Comparison of ENCODE assay signal across 32 cellular contexts in the genomic region with DNA sequence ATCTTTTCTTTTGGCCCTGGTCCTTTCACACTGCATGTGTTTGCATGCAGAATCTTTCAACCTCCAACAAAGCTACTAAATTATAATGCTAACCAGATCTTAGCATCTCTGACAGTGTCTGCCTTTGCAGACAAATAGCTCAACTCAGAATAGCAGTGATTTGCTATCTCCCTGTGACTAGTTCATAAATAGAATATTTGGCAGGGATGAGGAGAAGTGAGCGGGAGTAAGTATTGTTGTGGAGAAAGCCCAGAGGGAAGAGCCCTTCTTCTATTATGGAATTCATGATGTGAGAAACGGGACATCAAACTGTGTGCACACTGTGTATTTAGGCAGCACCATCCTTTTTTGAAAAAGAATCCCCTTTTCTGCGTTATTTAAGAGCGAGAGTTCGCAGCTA.
"Had no signal": no experiment of that assay in that cellular context is flagged by ENCODE, and none has a peak within 500 bp of the region (broad histone marks: within the 10 kb centered on the region; RNA-seq: fewer than 3 reads in every experiment).

No MANE protein-coding gene starts in this region.

- FAIRE-seq: endometrium, endothelial cell of umbilical vein had no signal

- H3K27me3 Mint-ChIP-seq: activated B cell treated with CpG ODN at 0.5 μM for 24 hours; activated CD8-positive, alpha-beta T cell treated with anti-CD3 and anti-CD28 coated beads for 36 hours; activated naive CD8-positive, alpha-beta T cell; activated T-helper 17 cell treated with anti-CD3 and anti-CD28 coated beads, Interleukin-2, amount 50 U/mL, for 72 hours had no signal

- ATAC-seq: activated CD4-positive, CD25-positive, alpha-beta regulatory T cell treated with anti-CD3 and anti-CD28 coated beads, Interleukin-2, amount 50 U/mL, for 24 hours; activated CD8-positive, alpha-beta T cell treated with anti-CD3 and anti-CD28 coated beads for 36 hours; activated T-cell treated with anti-CD3 and anti-CD28 coated beads, Interleukin-2, amount 50 U/mL, for 4 hours; activated T-helper 17 cell treated with anti-CD3 and anti-CD28 coated beads, Interleukin-2, amount 50 U/mL, for 72 hours; body of pancreas; gastroesophageal sphincter; T-helper 17 cell had no signal

- H3K36me3 Mint-ChIP-seq: activated naive CD8-positive, alpha-beta T cell had no signal

- H3K36me3 ChIP-seq: colonic mucosa, esophagus squamous epithelium, gastroesophageal sphincter, WERI-Rb-1 had no signal

- H3K27me3 ChIP-seq: body of pancreas, colonic mucosa, esophagus squamous epithelium, gastroesophageal sphincter had no signal

- H3K9me3 ChIP-seq: body of pancreas, colonic mucosa, esophagus squamous epithelium, gastroesophageal sphincter had no signal

- H3K4me3 ChIP-seq: body of pancreas, colonic mucosa, esophagus squamous epithelium, gastroesophageal sphincter had no signal

- H3K27ac Mint-ChIP-seq: activated B cell treated with CpG ODN at 0.5 μM for 24 hours; activated CD8-positive, alpha-beta T cell treated with anti-CD3 and anti-CD28 coated beads for 36 hours; activated naive CD8-positive, alpha-beta T cell; activated T-helper 17 cell treated with anti-CD3 and anti-CD28 coated beads, Interleukin-2, amount 50 U/mL, for 72 hours; T-helper 17 cell; T-helper 2 cell treated with Interferon-gamma antibody and Interleukin-4, amounts not matched to agents 5 μg/mL and 100 μg/mL, for 36 hours had no signal

- H3K9me3 Mint-ChIP-seq: activated CD8-positive, alpha-beta T cell treated with anti-CD3 and anti-CD28 coated beads for 36 hours; activated T-cell treated with anti-CD3 and anti-CD28 coated beads, Interleukin-2, amount 50 U/mL, for 4 hours; activated T-helper 17 cell treated with anti-CD3 and anti-CD28 coated beads, Interleukin-2, amount 50 U/mL, for 72 hours; T-helper 2 cell treated with Interferon-gamma antibody and Interleukin-4, amounts not matched to agents 5 μg/mL and 100 μg/mL, for 36 hours had no signal

- DNase-seq: activated B cell treated with CpG ODN at 0.5 μM for 24 hours; activated CD4-positive, alpha-beta T cell treated with anti-CD3 and anti-CD28 coated beads for 48 hours; activated CD4-positive, alpha-beta T cell treated with anti-CD3 and anti-CD28 coated beads, Interleukin-2, amount 50 U/mL, for 1 hour; activated CD4-positive, alpha-beta T cell treated with anti-CD3 and anti-CD28 coated beads, Interleukin-2, amount 50 U/mL, for 48 hours; activated CD8-positive, alpha-beta memory T cell treated with anti-CD3 and anti-CD28 coated beads for 24 hours; activated CD8-positive, alpha-beta T cell treated with anti-CD3 and anti-CD28 coated beads for 36 hours; activated effector memory CD4-positive, alpha-beta T cell treated with Interleukin-2 at 50 U/mL for 16 hours; activated gamma-delta T cell treated with Interleukin-2 at 50 U/mL for 16 hours; activated naive CD4-positive, alpha-beta T cell treated with anti-CD3 and anti-CD28 coated beads, Interleukin-2, amount 50 U/mL, for 16 hours; activated naive CD4-positive, alpha-beta T cell treated with Interleukin-2 at 50 U/mL for 16 hours; activated T-cell treated with anti-CD3 and anti-CD28 coated beads, Interleukin-2, amount 50 U/mL, for 4 hours; amygdala; aorta; body of pancreas; central memory CD4-positive, alpha-beta T cell; cerebellar nuclear complex; colonic mucosa; effector CD8-positive, alpha-beta T cell; esophagus squamous epithelium; foreskin melanocyte; T-helper 1 cell; T-helper 17 cell; T1000; WERI-Rb-1 had no signal

- H3K4me3 Mint-ChIP-seq: activated B cell treated with CpG ODN at 0.5 μM for 24 hours; activated CD8-positive, alpha-beta T cell treated with anti-CD3 and anti-CD28 coated beads for 36 hours; activated naive CD8-positive, alpha-beta T cell; activated T-cell treated with anti-CD3 and anti-CD28 coated beads, Interleukin-2, amount 50 U/mL, for 4 hours; activated T-helper 17 cell treated with anti-CD3 and anti-CD28 coated beads, Interleukin-2, amount 50 U/mL, for 72 hours; T-helper 17 cell; T-helper 2 cell treated with Interferon-gamma antibody and Interleukin-4, amounts not matched to agents 5 μg/mL and 100 μg/mL, for 36 hours had no signal

- H3K4me1 Mint-ChIP-seq: activated B cell treated with CpG ODN at 0.5 μM for 24 hours; activated T-helper 17 cell treated with anti-CD3 and anti-CD28 coated beads, Interleukin-2, amount 50 U/mL, for 72 hours; T-helper 17 cell had no signal

- H3K27ac ChIP-seq: body of pancreas, colonic mucosa, epithelial cell of prostate, esophagus squamous epithelium, gastroesophageal sphincter, WERI-Rb-1 had no signal

- H3K4me1 ChIP-seq: body of pancreas, colonic mucosa, esophagus squamous epithelium, gastroesophageal sphincter had no signal
